In the genomic region with DNA sequence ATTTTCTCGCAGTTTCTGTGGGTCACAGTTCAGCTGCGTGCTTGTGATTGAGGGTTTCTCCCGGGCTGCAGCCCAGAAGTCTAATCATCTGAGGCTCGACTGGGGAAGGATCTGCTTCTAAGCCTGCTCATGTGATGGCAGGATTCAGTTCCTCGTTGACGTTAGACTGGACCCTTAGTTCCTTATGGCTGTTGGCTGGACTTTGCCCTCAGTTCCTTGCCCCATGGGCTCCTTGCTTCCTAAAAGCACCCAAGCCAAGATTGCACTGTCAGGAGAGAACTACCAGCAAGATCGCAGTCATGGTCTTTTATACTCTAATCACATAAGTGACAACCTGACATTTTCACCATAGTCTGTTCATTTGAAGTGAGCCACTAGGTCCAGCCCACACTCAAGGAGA, we compare ENCODE assay signal across 16 cellular contexts.
"Had no signal": no experiment of that assay in that cellular context is flagged by ENCODE, and none has a peak within 500 bp of the region (broad histone marks: within the 10 kb centered on the region; RNA-seq: fewer than 3 reads in every experiment).

No MANE protein-coding gene starts in this region.

- DNase-seq: activated CD4-positive, alpha-beta T cell treated with anti-CD3 and anti-CD28 coated beads, Interleukin-2, amount 50 U/mL, for 1 hour; activated naive CD4-positive, alpha-beta T cell; anterior cingulate cortex; dermis blood vessel endothelial cell; heart left ventricle; left cardiac atrium; midbrain; ovary; sigmoid colon; stimulated activated CD4-positive, alpha-beta T cell treated with anti-CD3 and anti-CD28 coated beads, Interleukin-1b, Interleukin-23, amount 100 ng/mL, for 48 hours; SW 1271; tibial artery had no signal

- ATAC-seq: activated CD4-positive, CD25-positive, alpha-beta regulatory T cell treated with anti-CD3 and anti-CD28 coated beads, Interleukin-2, amount 50 U/mL, for 24 hours; heart left ventricle had no signal

- H3K36me3 ChIP-seq: heart left ventricle, ovary, sigmoid colon, tibial artery had no signal

- H3K4me3 Mint-ChIP-seq: neural crest cell had no signal

- H3K27ac ChIP-seq: epithelial cell of prostate, heart left ventricle, ovary, sigmoid colon, tibial artery had no signal

- H3K9me3 ChIP-seq: ovary, sigmoid colon, tibial artery had no signal

- H3K27me3 ChIP-seq: heart left ventricle, ovary, sigmoid colon, tibial artery had no signal

- H3K4me3 ChIP-seq: heart left ventricle, lung, ovary, sigmoid colon, tibial artery had no signal
